ENCODE assay signal across 10 cellular contexts in the genomic region with DNA sequence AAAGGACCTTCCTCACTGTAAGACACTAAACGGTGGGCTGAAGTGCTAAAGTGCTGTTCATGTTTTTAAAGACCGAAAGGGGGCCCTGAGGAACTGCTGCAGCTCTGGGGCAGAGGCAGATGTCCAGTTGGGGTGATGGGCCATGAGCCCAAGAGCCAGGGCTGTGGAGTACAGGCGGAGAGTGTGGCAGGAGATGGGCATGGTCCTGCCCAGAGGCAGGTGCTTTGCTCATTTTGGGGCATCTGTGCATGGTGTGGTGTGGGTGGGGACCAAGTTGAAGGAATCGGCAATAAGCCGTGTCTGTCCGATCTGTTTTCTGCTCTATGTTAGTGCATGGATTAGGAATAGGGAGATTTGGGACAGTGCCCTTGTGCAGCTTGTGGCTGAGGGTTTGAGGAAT.
"Had no signal": no experiment of that assay in that cellular context is flagged by ENCODE, and none has a peak within 500 bp of the region (broad histone marks: within the 10 kb centered on the region; RNA-seq: fewer than 3 reads in every experiment).

No MANE protein-coding gene starts in this region.

- H3K9me3 ChIP-seq: HAP-1 had no signal

- H3K27ac Mint-ChIP-seq: GM23338, H9, HFFc6 had no signal

- H3K4me3 Mint-ChIP-seq: GM23338, H9, HFFc6 had no signal

- DNase-seq: GM23248, GOT3, H7, H9, HCEC 1CT, HFFc6 had no signal

- H2AFZ ChIP-seq: GM23248, GM23338 had no signal

- H3K27ac ChIP-seq: GM23248 had no signal

- H3K4me2 ChIP-seq: GM23338 had no signal

- H3K4me3 ChIP-seq: GM23248, GM23338, HAP-1 had no signal

- H3K36me3 ChIP-seq: HAP-1 had no signal

- H3K4me1 ChIP-seq: HAP-1 had no signal

- H3K9ac ChIP-seq: GM23248 had no signal

- H3K9me3 Mint-ChIP-seq: H9, HFFc6 had no signal

- FAIRE-seq: H54 had no signal

- ATAC-seq: GM23338, HCT116 had no signal
